In genomic region chr4:8247047-8247930, GRCh38 we compare ENCODE assay signal across 1 cellular context.
TF ChIP-seq lines count a peak whose summit lies in the region.

No MANE protein-coding gene starts in this region.

TF ChIP-seq in HepG2, 621 proteins besides CTCF, POLR2A, EP300 and RAD21 (continued from another document and continues in another):
- TF ChIP-seq PRDM15 (CRISPR knock-in tag; IDR thresholded peaks at IDR 0.05) (no peak), SP5 (CRISPR knock-in tag; IDR thresholded peaks at IDR 0.05; ENCODE audit: borderline replicate concordance, low read depth) (peak; percentile 69), SRSF9 (IDR thresholded peaks at IDR 0.05; ENCODE audit: borderline replicate concordance, insufficient read depth, low read depth, low read length, poor library complexity, severe bottlenecking) (no peak), REPIN1 (CRISPR knock-in tag; IDR thresholded peaks at IDR 0.05; ENCODE audit: borderline replicate concordance, low read depth) (no peak), STAT5B (CRISPR knock-in tag; IDR thresholded peaks at IDR 0.05) (no peak), SRSF4 (IDR thresholded peaks at IDR 0.05; ENCODE audit: low read depth, low read length, poor library complexity, severe bottlenecking) (no peak), LBX2 (CRISPR knock-in tag; IDR thresholded peaks at IDR 0.05; ENCODE audit: borderline replicate concordance) (no peak), RXRA (CRISPR knock-in tag; IDR thresholded peaks at IDR 0.05) (peak; percentile 35; the same call in 1 of the 2 replicates), ZNF724P (CRISPR knock-in tag; IDR thresholded peaks at IDR 0.05; ENCODE audit: borderline replicate concordance) (no peak), NFATC3 (CRISPR knock-in tag; IDR thresholded peaks at IDR 0.05) (no peak), SP1 (IDR thresholded peaks at IDR 0.05) (no peak), SP1 (CRISPR knock-in tag; IDR thresholded peaks at IDR 0.05) (no peak), MXD4 (CRISPR knock-in tag; IDR thresholded peaks at IDR 0.05) (0 out of 2 replicates have a peak, but pooled peaks have one; percentile 64), ZNF672 (CRISPR knock-in tag; IDR thresholded peaks at IDR 0.05) (no peak), ZNF770 (CRISPR knock-in tag; IDR thresholded peaks at IDR 0.05) (no peak), GABPB1 (CRISPR knock-in tag; IDR thresholded peaks at IDR 0.05) (peak; percentile 44; the same call in 1 of the 2 replicates), ZNF264 (CRISPR knock-in tag; IDR thresholded peaks at IDR 0.05) (no peak), YEATS4 (CRISPR knock-in tag; IDR thresholded peaks at IDR 0.05; ENCODE audit: borderline replicate concordance) (no peak), TP53 (CRISPR knock-in tag; conservative IDR thresholded peaks at IDR 0.05) (no peak), DZIP1 (CRISPR knock-in tag; IDR thresholded peaks at IDR 0.05) (no peak), ZNF24 (IDR thresholded peaks at IDR 0.05) (no peak), ZNF572 (CRISPR knock-in tag; IDR thresholded peaks at IDR 0.05) (no peak), HMG20A (CRISPR knock-in tag; IDR thresholded peaks at IDR 0.05; ENCODE audit: borderline replicate concordance) (no peak; the same call in 1 of the 2 replicates), RFX3 (CRISPR knock-in tag; IDR thresholded peaks at IDR 0.05) (no peak), MTERF4 (CRISPR knock-in tag; IDR thresholded peaks at IDR 0.05) (no peak), ZNF343 (CRISPR knock-in tag; IDR thresholded peaks at IDR 0.05) (no peak), TRIM24 (CRISPR knock-in tag; IDR thresholded peaks at IDR 0.05) (no peak), ZNF18 (CRISPR knock-in tag; IDR thresholded peaks at IDR 0.05; ENCODE audit: insufficient replicate concordance) (no peak), ELF4 (CRISPR knock-in tag; IDR thresholded peaks at IDR 0.05; ENCODE audit: borderline replicate concordance) (no peak), SOX5 (CRISPR knock-in tag; IDR thresholded peaks at IDR 0.05; ENCODE audit: borderline replicate concordance) (peak; percentile 19; the same call in 1 of the 2 replicates), ADNP (CRISPR knock-in tag; IDR thresholded peaks at IDR 0.05) (no peak), ZBTB34 (CRISPR knock-in tag; IDR thresholded peaks at IDR 0.05) (peak; percentile 76; the same call in 1 of the 2 replicates), SMAD3 (CRISPR knock-in tag; IDR thresholded peaks at IDR 0.05) (no peak), ZNF331 (CRISPR knock-in tag; IDR thresholded peaks at IDR 0.05) (peak; percentile 13; the same call in 1 of the 2 replicates), KDM1A (CRISPR knock-in tag; IDR thresholded peaks at IDR 0.05) (no peak)
- TF ChIP-seq, protein P1, sequence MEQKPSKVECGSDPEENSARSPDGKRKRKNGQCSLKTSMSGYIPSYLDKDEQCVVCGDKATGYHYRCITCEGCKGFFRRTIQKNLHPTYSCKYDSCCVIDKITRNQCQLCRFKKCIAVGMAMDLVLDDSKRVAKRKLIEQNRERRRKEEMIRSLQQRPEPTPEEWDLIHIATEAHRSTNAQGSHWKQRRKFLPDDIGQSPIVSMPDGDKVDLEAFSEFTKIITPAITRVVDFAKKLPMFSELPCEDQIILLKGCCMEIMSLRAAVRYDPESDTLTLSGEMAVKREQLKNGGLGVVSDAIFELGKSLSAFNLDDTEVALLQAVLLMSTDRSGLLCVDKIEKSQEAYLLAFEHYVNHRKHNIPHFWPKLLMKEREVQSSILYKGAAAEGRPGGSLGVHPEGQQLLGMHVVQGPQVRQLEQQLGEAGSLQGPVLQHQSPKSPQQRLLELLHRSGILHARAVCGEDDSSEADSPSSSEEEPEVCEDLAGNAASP (CRISPR knock-in tag; IDR thresholded peaks at IDR 0.05; ENCODE audit: borderline replicate concordance): peak; percentile 31; the same call in 1 of the 2 replicates
- TF ChIP-seq, protein P2, sequence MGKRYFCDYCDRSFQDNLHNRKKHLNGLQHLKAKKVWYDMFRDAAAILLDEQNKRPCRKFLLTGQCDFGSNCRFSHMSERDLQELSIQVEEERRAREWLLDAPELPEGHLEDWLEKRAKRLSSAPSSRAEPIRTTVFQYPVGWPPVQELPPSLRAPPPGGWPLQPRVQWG (CRISPR knock-in tag; IDR thresholded peaks at IDR 0.05; ENCODE audit: borderline replicate concordance, low read depth): no peak
- TF ChIP-seq, protein P3, sequence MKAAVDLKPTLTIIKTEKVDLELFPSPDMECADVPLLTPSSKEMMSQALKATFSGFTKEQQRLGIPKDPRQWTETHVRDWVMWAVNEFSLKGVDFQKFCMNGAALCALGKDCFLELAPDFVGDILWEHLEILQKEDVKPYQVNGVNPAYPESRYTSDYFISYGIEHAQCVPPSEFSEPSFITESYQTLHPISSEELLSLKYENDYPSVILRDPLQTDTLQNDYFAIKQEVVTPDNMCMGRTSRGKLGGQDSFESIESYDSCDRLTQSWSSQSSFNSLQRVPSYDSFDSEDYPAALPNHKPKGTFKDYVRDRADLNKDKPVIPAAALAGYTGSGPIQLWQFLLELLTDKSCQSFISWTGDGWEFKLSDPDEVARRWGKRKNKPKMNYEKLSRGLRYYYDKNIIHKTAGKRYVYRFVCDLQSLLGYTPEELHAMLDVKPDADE (CRISPR knock-in tag; IDR thresholded peaks at IDR 0.05): no peak
- TF ChIP-seq, protein P4, sequence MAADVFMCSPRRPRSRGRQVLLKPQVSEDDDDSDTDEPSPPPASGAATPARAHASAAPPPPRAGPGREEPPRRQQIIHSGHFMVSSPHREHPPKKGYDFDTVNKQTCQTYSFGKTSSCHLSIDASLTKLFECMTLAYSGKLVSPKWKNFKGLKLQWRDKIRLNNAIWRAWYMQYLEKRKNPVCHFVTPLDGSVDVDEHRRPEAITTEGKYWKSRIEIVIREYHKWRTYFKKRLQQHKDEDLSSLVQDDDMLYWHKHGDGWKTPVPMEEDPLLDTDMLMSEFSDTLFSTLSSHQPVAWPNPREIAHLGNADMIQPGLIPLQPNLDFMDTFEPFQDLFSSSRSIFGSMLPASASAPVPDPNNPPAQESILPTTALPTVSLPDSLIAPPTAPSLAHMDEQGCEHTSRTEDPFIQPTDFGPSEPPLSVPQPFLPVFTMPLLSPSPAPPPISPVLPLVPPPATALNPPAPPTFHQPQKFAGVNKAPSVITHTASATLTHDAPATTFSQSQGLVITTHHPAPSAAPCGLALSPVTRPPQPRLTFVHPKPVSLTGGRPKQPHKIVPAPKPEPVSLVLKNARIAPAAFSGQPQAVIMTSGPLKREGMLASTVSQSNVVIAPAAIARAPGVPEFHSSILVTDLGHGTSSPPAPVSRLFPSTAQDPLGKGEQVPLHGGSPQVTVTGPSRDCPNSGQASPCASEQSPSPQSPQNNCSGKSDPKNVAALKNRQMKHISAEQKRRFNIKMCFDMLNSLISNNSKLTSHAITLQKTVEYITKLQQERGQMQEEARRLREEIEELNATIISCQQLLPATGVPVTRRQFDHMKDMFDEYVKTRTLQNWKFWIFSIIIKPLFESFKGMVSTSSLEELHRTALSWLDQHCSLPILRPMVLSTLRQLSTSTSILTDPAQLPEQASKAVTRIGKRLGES (CRISPR knock-in tag; IDR thresholded peaks at IDR 0.05; ENCODE audit: borderline replicate concordance): no peak
- TF ChIP-seq, protein P5, sequence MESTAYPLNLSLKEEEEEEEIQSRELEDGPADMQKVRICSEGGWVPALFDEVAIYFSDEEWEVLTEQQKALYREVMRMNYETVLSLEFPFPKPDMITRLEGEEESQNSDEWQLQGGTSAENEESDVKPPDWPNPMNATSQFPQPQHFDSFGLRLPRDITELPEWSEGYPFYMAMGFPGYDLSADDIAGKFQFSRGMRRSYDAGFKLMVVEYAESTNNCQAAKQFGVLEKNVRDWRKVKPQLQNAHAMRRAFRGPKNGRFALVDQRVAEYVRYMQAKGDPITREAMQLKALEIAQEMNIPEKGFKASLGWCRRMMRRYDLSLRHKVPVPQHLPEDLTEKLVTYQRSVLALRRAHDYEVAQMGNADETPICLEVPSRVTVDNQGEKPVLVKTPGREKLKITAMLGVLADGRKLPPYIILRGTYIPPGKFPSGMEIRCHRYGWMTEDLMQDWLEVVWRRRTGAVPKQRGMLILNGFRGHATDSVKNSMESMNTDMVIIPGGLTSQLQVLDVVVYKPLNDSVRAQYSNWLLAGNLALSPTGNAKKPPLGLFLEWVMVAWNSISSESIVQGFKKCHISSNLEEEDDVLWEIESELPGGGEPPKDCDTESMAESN (CRISPR knock-in tag; conservative IDR thresholded peaks at IDR 0.05): no peak
